Comparison of ENCODE assay signal across 8 cellular contexts in the genomic region with DNA sequence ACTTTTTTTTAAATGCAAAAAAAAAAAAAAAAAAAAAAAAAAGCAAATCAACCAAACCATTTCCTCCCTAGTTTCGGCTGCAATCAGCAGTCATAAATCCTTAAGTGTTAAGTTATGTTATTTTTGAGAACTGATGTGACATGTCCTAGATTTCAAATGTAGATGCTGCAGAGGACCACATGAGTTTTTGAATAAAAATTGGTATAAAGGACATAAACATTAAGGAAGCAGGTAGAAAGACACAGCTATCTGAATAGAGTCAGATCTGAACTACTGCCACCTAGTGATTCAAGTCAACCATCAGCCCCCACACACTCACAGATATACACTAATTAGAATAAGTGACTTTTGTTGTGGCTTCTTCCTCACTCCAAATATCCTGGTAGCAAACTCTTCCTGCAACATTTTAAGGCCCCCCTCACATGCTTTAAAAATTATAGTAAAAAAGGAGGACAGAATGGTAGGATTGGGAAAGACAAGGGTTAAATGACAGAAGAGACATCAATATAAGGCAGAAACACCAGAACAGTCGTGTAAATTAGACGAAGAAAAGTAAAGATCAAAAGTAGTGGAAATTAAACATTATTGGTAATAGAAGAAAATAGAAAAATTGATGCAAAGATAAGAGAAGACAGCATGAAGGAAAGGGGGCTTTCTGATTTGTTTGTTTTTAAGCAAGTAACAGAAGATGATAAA.
A peak's percentile ranks its signal among the peaks of the same experiment; 100 is the strongest.
DNase-seq lines count a peak whose midpoint lies in the region; ATAC-seq, FAIRE-seq and TF ChIP-seq lines count a peak whose summit lies in the region.

No MANE protein-coding gene starts in this region.

- H3K27me3 Mint-ChIP-seq in CD4-positive, CD25-positive, alpha-beta regulatory T cell: peaks cover 8% of the 10 kb centered on the region
- peaks cover 18% of the 10 kb centered on the region for H3K27me3 Mint-ChIP-seq in activated T-helper 2 cell treated with anti-CD3 and anti-CD28 coated beads, Interferon-gamma antibody, Interleukin-2, Interleukin-4, amounts not matched to agents 10 μg/mL and 5 μg/mL and 100 μg/mL, durations not matched to agents 14 hours and 24 hours and 36 hours (ENCODE audit: low read depth)

- TF ChIP-seq EP300 in K562 (IDR thresholded peaks at IDR 0.05; ENCODE audit: low read length): no peak

- no peak overlapping the region for H2AFZ ChIP-seq in K562 (ENCODE audit: low read depth, low read length)

- H3K4me3 Mint-ChIP-seq in CD4-positive, CD25-positive, alpha-beta regulatory T cell: peak overlapping the region; percentile 4 to 71 (median 39)
- no peak overlapping the region for H3K4me3 Mint-ChIP-seq in activated T-helper 2 cell treated with anti-CD3 and anti-CD28 coated beads, Interferon-gamma antibody, Interleukin-2, Interleukin-4, amounts not matched to agents 10 μg/mL and 5 μg/mL and 100 μg/mL, durations not matched to agents 14 hours and 24 hours and 36 hours (ENCODE audit: low read depth)

- H3K4me2 ChIP-seq in K562 (ENCODE audit: insufficient read depth, low read length): no peak overlapping the region

- CTCF ChIA-PET in K562 (lab: Yijun Ruan, JAX; ENCODE audit: low intra/inter-chr PET ratio): interaction anchor here (0.7 to 1.3 kb wide), 2 partner anchors 559 to 560 kb away, joined by 3 to 5 read pairs; no protein-coding TSS in a partner anchor

- H3K9me1 ChIP-seq in K562 (ENCODE audit: control insufficient read depth, insufficient read depth, low read length): no peaks in the 10 kb centered on the region

- H3K27me3 ChIP-seq in CD4-positive, CD25-positive, alpha-beta regulatory T cell (ENCODE audit: control insufficient read depth, insufficient read depth, low read length): no peaks in the 10 kb centered on the region
- no peaks in the 10 kb centered on the region for H3K27me3 ChIP-seq in K562 (ENCODE audit: control insufficient read depth in 2 of 2, insufficient read depth in 2 of 2, low read length in 2 of 2)
- no peaks in the 10 kb centered on the region for H3K27me3 ChIP-seq in right lobe of liver

- H4K20me1 ChIP-seq in K562 (replicated peaks; ENCODE audit: control insufficient read depth, insufficient read depth, low read length): no peaks in the 10 kb centered on the region

- H3K9ac ChIP-seq in K562 (ENCODE audit: insufficient read depth in 1 of 2, low read depth in 2 of 2, low read length in 2 of 2): no peak overlapping the region

- TF ChIP-seq POLR2A in K562 (conservative IDR thresholded peaks at IDR 0.05): no peak
- TF ChIP-seq POLR2A in right lobe of liver (IDR thresholded peaks at IDR 0.05): no peak

- H3K4me1 Mint-ChIP-seq in CD4-positive, CD25-positive, alpha-beta regulatory T cell: peaks cover 6 to 19% (median 9%) of the 10 kb centered on the region in 4 donors
- H3K4me1 Mint-ChIP-seq in activated T-helper 2 cell treated with anti-CD3 and anti-CD28 coated beads, Interferon-gamma antibody, Interleukin-2, Interleukin-4, amounts not matched to agents 10 μg/mL and 5 μg/mL and 100 μg/mL, durations not matched to agents 14 hours and 24 hours and 36 hours (ENCODE audit: low read depth): peaks cover 9% of the 10 kb centered on the region

- WGBS in K562 (ENCODE audit: insufficient coverage, low coverage, missing lambda C conversion rate): 0% methylated on average over 3 of the region's 3 CpGs
- 41% methylated on average over 3 of the region's 3 CpGs for WGBS in right lobe of liver (ENCODE audit: insufficient coverage, low coverage, low lambda C conversion rate, missing lambda C conversion rate)

- ATAC-seq in CD4-positive, CD25-positive, alpha-beta regulatory T cell (ENCODE audit: low read depth in 2 of 2): peak; percentile 59 to 71
- ATAC-seq in GM18511 (IDR thresholded peaks at IDR 0.05; ENCODE audit: unreplicated experiment) (peak; percentile 87), HG02885 (IDR thresholded peaks at IDR 0.05; ENCODE audit: poor library complexity, unreplicated experiment) (peak; percentile 93), K562 (peak; percentile 70), right lobe of liver (peak; percentile 67 to 79 (median 74))

- H3K27ac ChIP-seq in CD4-positive, CD25-positive, alpha-beta regulatory T cell (ENCODE audit: insufficient read depth, low read length, poor library complexity, severe bottlenecking): no peak overlapping the region
- H3K27ac ChIP-seq in K562 (ENCODE audit: extremely low read depth, low read depth, low read length): no peak overlapping the region
- H3K27ac ChIP-seq in right lobe of liver: no peak overlapping the region

- BruUV-seq in K562 (replicated peaks; lab: Mats Ljungman, UMichigan): no TSS peak

- peak; percentile 67 for FAIRE-seq in K562 (lab: Jason Lieb, UNC)

- H3K9me3 Mint-ChIP-seq in CD4-positive, CD25-positive, alpha-beta regulatory T cell: peaks cover 0 to 2% (median 0%) of the 10 kb centered on the region in 7 donors
- H3K9me3 Mint-ChIP-seq in activated T-helper 2 cell treated with anti-CD3 and anti-CD28 coated beads, Interferon-gamma antibody, Interleukin-2, Interleukin-4, amounts not matched to agents 10 μg/mL and 5 μg/mL and 100 μg/mL, durations not matched to agents 14 hours and 24 hours and 36 hours: no peaks in the 10 kb centered on the region

- no peaks in the 10 kb centered on the region for H3K36me3 ChIP-seq in CD4-positive, CD25-positive, alpha-beta regulatory T cell (ENCODE audit: control insufficient read depth, insufficient read depth, low read length)
- H3K36me3 ChIP-seq in K562 (ENCODE audit: control insufficient read depth, insufficient read depth, low read length) (no peaks in the 10 kb centered on the region), right lobe of liver (no peaks in the 10 kb centered on the region)

- H3K79me2 ChIP-seq in K562 (ENCODE audit: control insufficient read depth, insufficient read depth, low read length): no peaks in the 10 kb centered on the region

- intact Hi-C loops in K562 (cut with micrococcal nuclease): loop anchor here (1.0 kb wide), 1 partner anchor 560 kb away; no protein-coding TSS in a partner anchor
- intact Hi-C loops in right lobe of liver (cut with DNase I): no loop called here
- intact Hi-C loops in activated T-helper 2 cell treated with anti-CD3 and anti-CD28 coated beads, Interferon-gamma antibody, Interleukin-2, Interleukin-4, amounts not matched to agents 10 μg/mL and 5 μg/mL and 100 μg/mL, durations not matched to agents 14 hours and 24 hours and 36 hours (cut with micrococcal nuclease): loop anchor here (1.0 to 5.0 kb wide), 2 partner anchors 91 to 561 kb away; no protein-coding TSS in a partner anchor

- peak in 2 of 3 experiments; percentile 36 to 39; a peak in 3 of 6 replicates for TF ChIP-seq CTCF in K562 (IDR thresholded peaks at IDR 0.05 in 2 of 3, conservative IDR thresholded peaks at IDR 0.05 in 1 of 3; ENCODE audit: insufficient read depth in 2 of 3, low read depth in 1 of 3, low read length in 3 of 3)
- TF ChIP-seq CTCF in right lobe of liver (IDR thresholded peaks at IDR 0.05): peak; percentile 49 to 55 (median 50)

- POLR2A ChIA-PET in K562 (lab: Yijun Ruan, JAX): no interaction called here

- no peaks in the 10 kb centered on the region for H3K36me3 Mint-ChIP-seq in CD4-positive, CD25-positive, alpha-beta regulatory T cell
- no peaks in the 10 kb centered on the region for H3K36me3 Mint-ChIP-seq in activated T-helper 2 cell treated with anti-CD3 and anti-CD28 coated beads, Interferon-gamma antibody, Interleukin-2, Interleukin-4, amounts not matched to agents 10 μg/mL and 5 μg/mL and 100 μg/mL, durations not matched to agents 14 hours and 24 hours and 36 hours (ENCODE audit: low read depth)

- H3K9me3 ChIP-seq in CD4-positive, CD25-positive, alpha-beta regulatory T cell (ENCODE audit: control insufficient read depth in 2 of 2, low read length in 2 of 2): no peaks in the 10 kb centered on the region
- no peaks in the 10 kb centered on the region for H3K9me3 ChIP-seq in K562 (replicated peaks; ENCODE audit: control insufficient read depth, insufficient read depth, low read depth, low read length)
- H3K9me3 ChIP-seq in right lobe of liver: no peaks in the 10 kb centered on the region

- in situ Hi-C loops in K562 (cut with MboI): no loop called here

- H3K4me1 ChIP-seq in CD4-positive, CD25-positive, alpha-beta regulatory T cell (ENCODE audit: control insufficient read depth, insufficient read depth, low read length, poor library complexity, severe bottlenecking): no peaks in the 10 kb centered on the region
- H3K4me1 ChIP-seq in K562 (replicated peaks in 1 of 2; ENCODE audit: control insufficient read depth in 2 of 2, insufficient read depth in 2 of 2, low read length in 2 of 2) (no peaks in the 10 kb centered on the region), right lobe of liver (no peaks in the 10 kb centered on the region)

- peak overlapping the region; percentile 73 for H3K4me3 ChIP-seq in CD4-positive, CD25-positive, alpha-beta regulatory T cell (ENCODE audit: low read depth, low read length)
- H3K4me3 ChIP-seq in K562 (no peak overlapping the region), right lobe of liver (no peak overlapping the region)

- TF ChIP-seq RAD21 in K562 (CRISPR knock-in tag; conservative IDR thresholded peaks at IDR 0.05 in 1 of 2, IDR thresholded peaks at IDR 0.05 in 1 of 2): peak in 1 of 2 experiments; percentile 64; a peak in 3 of 4 replicates

- peak in 2 of 3 donors; percentile 49 to 52 for DNase-seq in CD4-positive, CD25-positive, alpha-beta regulatory T cell
- DNase-seq in NCI-H82 (lab: John Stamatoyannopoulos, UW): peak; percentile 63
- DNase-seq in K562 (ENCODE audit: extremely low read depth in 1 of 4, low spot score in 3 of 4): peak in 2 of 4 experiments; percentile 17 to 21
- no peak for DNase-seq in right lobe of liver
- no peak for DNase-seq in cortex of kidney (lab: John Stamatoyannopoulos, UW)
- no peak for DNase-seq in activated T-helper 2 cell treated with anti-CD3 and anti-CD28 coated beads, Interferon-gamma antibody, Interleukin-2, Interleukin-4, amounts not matched to agents 10 μg/mL and 5 μg/mL and 100 μg/mL, durations not matched to agents 14 hours and 24 hours and 36 hours (ENCODE audit: low spot score)

- H3K27ac Mint-ChIP-seq in CD4-positive, CD25-positive, alpha-beta regulatory T cell: peak overlapping the region in 1 of 3 donors; percentile 27
- H3K27ac Mint-ChIP-seq in activated T-helper 2 cell treated with anti-CD3 and anti-CD28 coated beads, Interferon-gamma antibody, Interleukin-2, Interleukin-4, amounts not matched to agents 10 μg/mL and 5 μg/mL and 100 μg/mL, durations not matched to agents 14 hours and 24 hours and 36 hours: no peak overlapping the region

Comparison
In these comparisons a context has a peak if more than half of its experiments do, and no peak if none do; other contexts are left out.
1. DNase-seq: peak in CD4-positive, CD25-positive, alpha-beta regulatory T cell (2 of 3) and NCI-H82 (single experiment); none in right lobe of liver (0 of 3), cortex of kidney (single experiment) and activated T-helper 2 cell treated with anti-CD3 and anti-CD28 coated beads, Interferon-gamma antibody, Interleukin-2, Interleukin-4, amounts not matched to agents 10 μg/mL and 5 μg/mL and 100 μg/mL, durations not matched to agents 14 hours and 24 hours and 36 hours (single experiment).
2. intact Hi-C loops: an anchor here in K562 (1.0 kb wide) and activated T-helper 2 cell treated with anti-CD3 and anti-CD28 coated beads, Interferon-gamma antibody, Interleukin-2, Interleukin-4, amounts not matched to agents 10 μg/mL and 5 μg/mL and 100 μg/mL, durations not matched to agents 14 hours and 24 hours and 36 hours (1.0 to 5.0 kb wide); none called in right lobe of liver.
3. Peak in every context shown above with its lines, with median percentiles within 50 percentile points of each other: ATAC-seq.